ENCODE assay signal across 8 cellular contexts in genomic region chr7:139133335-139134139, GRCh38. TPM values are rescaled to one million over a fixed set of nuclear protein-coding genes. Genes with fewer than 3 reads are reported as not detected.
DNase-seq lines count a peak whose midpoint lies in the region; ATAC-seq, FAIRE-seq and TF ChIP-seq lines count a peak whose summit lies in the region.

No MANE protein-coding gene starts in this region.

- H3F3A ChIP-seq in smooth muscle cell (ENCODE audit: low read depth), result no peaks in the 10 kb centered on the region

- H3K9me3 Mint-ChIP-seq in WTC11, result no peaks in the 10 kb centered on the region

- no peaks in the 10 kb centered on the region for H4K20me1 ChIP-seq in smooth muscle cell (ENCODE audit: low read depth)

- peak overlapping the region; percentile 96 for H2AFZ ChIP-seq in smooth muscle cell (ENCODE audit: low read depth)

- no peaks in the 10 kb centered on the region for H3K36me3 Mint-ChIP-seq in WTC11

- peak overlapping the region; percentile 81 for H3K4me3 Mint-ChIP-seq in WTC11

- H3K9ac ChIP-seq in smooth muscle cell (ENCODE audit: low read depth), result peak overlapping the region; percentile 43

- H3K36me3 ChIP-seq in bronchial epithelial cell (ENCODE audit: control insufficient read depth, insufficient read depth, low read length) (no peaks in the 10 kb centered on the region), smooth muscle cell (ENCODE audit: low read depth) (no peaks in the 10 kb centered on the region)

- H3K4me3 ChIP-seq in AG04450 (ENCODE audit: low read depth, low read length) (peak overlapping the region; percentile 78), bronchial epithelial cell (ENCODE audit: low read depth, low read length) (peak overlapping the region; percentile 54), smooth muscle cell (peak overlapping the region; percentile 56)

- CTCF ChIA-PET in AG04450 (lab: Charles Lee), result interaction anchor here (0.9 to 1.4 kb wide), 4 partner anchors 18 to 247 kb away, joined by 3 to 4 read pairs (median 3); no protein-coding TSS in a partner anchor
- CTCF ChIA-PET in WTC11 (lab: Charles Lee), result interaction anchor here (0.6 to 2.2 kb wide), 4 partner anchors 58 to 301 kb away, joined by 3 to 10 read pairs (median 7); partner anchors contain the start of gene UBN2

- POLR2A ChIA-PET in AG04450 (lab: Yijun Ruan, JAX) (interaction anchor here (0.6 to 1.0 kb wide), 4 partner anchors 97 to 291 kb away, joined by 3 to 5 read pairs (median 3); partner anchors contain the start of gene UBN2), WTC11 (lab: Charles Lee) (interaction anchor here (1.7 to 1.9 kb wide), 2 partner anchors 97 to 226 kb away, joined by 5 read pairs; partner anchors contain the start of genes LUC7L2 and UBN2)

- H3K27me3 ChIP-seq in AG04450 (ENCODE audit: control insufficient read depth, insufficient read depth, low read length) (peaks cover under 1% of the 10 kb centered on the region), bronchial epithelial cell (ENCODE audit: control insufficient read depth, insufficient read depth, low read length) (no peaks in the 10 kb centered on the region), smooth muscle cell (ENCODE audit: low read depth) (no peaks in the 10 kb centered on the region)

- peak overlapping the region; percentile 21 for H3K27ac ChIP-seq in AG04450 (ENCODE audit: low read depth, low read length)
- peak overlapping the region; percentile 42 for H3K27ac ChIP-seq in smooth muscle cell (ENCODE audit: low read depth)

- peaks cover 22% of the 10 kb centered on the region for H3K4me1 Mint-ChIP-seq in WTC11

- DNase-seq in AG04450 (ENCODE audit: low read depth, low spot score), result peak; percentile 63
- DNase-seq in NCI-H2196 treated with DMSO at 0.1 percent for 48 hours (lab: John Stamatoyannopoulos, UW; ENCODE audit: unreplicated experiment), result peak; percentile 58
- peak; percentile 85 for DNase-seq in WTC11 (ENCODE audit: low spot score)
- DNase-seq in bronchial epithelial cell (ENCODE audit: low read depth), result peak; percentile 73
- DNase-seq in inferior parietal cortex (ENCODE audit: extremely low spot score), result peak; percentile 94
- peak; percentile 47 for DNase-seq in smooth muscle cell (lab: John Stamatoyannopoulos, UW; ENCODE audit: unreplicated experiment)

- H3K27ac Mint-ChIP-seq in WTC11, result no peak overlapping the region

- WGBS in smooth muscle cell (ENCODE audit: low lambda C conversion rate), result 2% methylated on average over 36 of the region's 36 CpGs

- H3K9me3 ChIP-seq in AG04450 (ENCODE audit: control insufficient read depth, insufficient read depth, low read length) (no peaks in the 10 kb centered on the region), smooth muscle cell (replicated peaks; ENCODE audit: low read depth) (no peaks in the 10 kb centered on the region)

- H3K27me3 Mint-ChIP-seq in WTC11 (ENCODE audit: low read depth), result no peaks in the 10 kb centered on the region; the same call in 1 of the 2 replicates

- peaks cover 4% of the 10 kb centered on the region for H3K4me1 ChIP-seq in smooth muscle cell (ENCODE audit: low read depth)

- no peak for FAIRE-seq in bronchial epithelial cell (lab: Jason Lieb, UNC)

- no peaks in the 10 kb centered on the region for H3K79me2 ChIP-seq in smooth muscle cell (ENCODE audit: low read depth)

- TF ChIP-seq CTCF in AG04450 (IDR thresholded peaks at IDR 0.05; ENCODE audit: low read depth, low read length), result no peak
- TF ChIP-seq CTCF in WTC11 (IDR thresholded peaks at IDR 0.05), result no peak
- TF ChIP-seq CTCF in bronchial epithelial cell (IDR thresholded peaks at IDR 0.05; ENCODE audit: insufficient read depth, low read length, severe bottlenecking), result no peak
- TF ChIP-seq CTCF in smooth muscle cell (IDR thresholded peaks at IDR 0.05; ENCODE audit: borderline replicate concordance, insufficient read depth, poor library complexity, severe bottlenecking), result no peak

- ATAC-seq in GM18870 (IDR thresholded peaks at IDR 0.05; ENCODE audit: unreplicated experiment), result peak; percentile 96
- ATAC-seq in HG03103 (IDR thresholded peaks at IDR 0.05; ENCODE audit: low read depth, unreplicated experiment), result peak; percentile 94
- peak; percentile 97 for ATAC-seq in WTC11

- peak overlapping the region; percentile 81 for H3K4me2 ChIP-seq in smooth muscle cell

TF ChIP-seq in WTC11, 78 proteins besides CTCF, POLR2A, EP300 and RAD21 (continues in another document):
- TF ChIP-seq ZNF219 (CRISPR knock-in tag; IDR thresholded peaks at IDR 0.05; ENCODE audit: borderline replicate concordance) (no peak), TEAD4 (CRISPR knock-in tag; IDR thresholded peaks at IDR 0.05) (peak; percentile 65), SMAD4 (CRISPR knock-in tag; IDR thresholded peaks at IDR 0.05) (no peak), ZNF317 (CRISPR knock-in tag; IDR thresholded peaks at IDR 0.05; ENCODE audit: borderline replicate concordance, low read depth) (no peak), ETV6 (CRISPR knock-in tag; IDR thresholded peaks at IDR 0.05) (peak; percentile 88), TEAD1 (CRISPR knock-in tag; IDR thresholded peaks at IDR 0.05) (peak; percentile 78; the same call in 1 of the 2 replicates), PRRX2 (CRISPR knock-in tag; IDR thresholded peaks at IDR 0.05) (no peak), HMGA2 (CRISPR knock-in tag; IDR thresholded peaks at IDR 0.05) (0 out of 2 replicates have a peak, but pooled peaks have one; percentile 8), ZNF423 (CRISPR knock-in tag; IDR thresholded peaks at IDR 0.05) (no peak), ZNF121 (CRISPR knock-in tag; IDR thresholded peaks at IDR 0.05) (0 out of 2 replicates have a peak, but pooled peaks have one; percentile 9), FOXP1 (CRISPR knock-in tag; IDR thresholded peaks at IDR 0.05; ENCODE audit: borderline replicate concordance) (peak; percentile 62; the same call in 1 of the 2 replicates), CREM (CRISPR knock-in tag; IDR thresholded peaks at IDR 0.05) (peak; percentile 57; the same call in 1 of the 2 replicates), SP1 (CRISPR knock-in tag; conservative IDR thresholded peaks at IDR 0.05) (peak; percentile 82)
- TF ChIP-seq, protein P1, sequence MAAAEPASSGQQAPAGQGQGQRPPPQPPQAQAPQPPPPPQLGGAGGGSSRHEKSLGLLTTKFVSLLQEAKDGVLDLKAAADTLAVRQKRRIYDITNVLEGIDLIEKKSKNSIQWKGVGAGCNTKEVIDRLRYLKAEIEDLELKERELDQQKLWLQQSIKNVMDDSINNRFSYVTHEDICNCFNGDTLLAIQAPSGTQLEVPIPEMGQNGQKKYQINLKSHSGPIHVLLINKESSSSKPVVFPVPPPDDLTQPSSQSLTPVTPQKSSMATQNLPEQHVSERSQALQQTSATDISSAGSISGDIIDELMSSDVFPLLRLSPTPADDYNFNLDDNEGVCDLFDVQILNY (CRISPR knock-in tag; IDR thresholded peaks at IDR 0.05), result peak; percentile 48; the same call in 1 of the 2 replicates
- TF ChIP-seq, protein P2, sequence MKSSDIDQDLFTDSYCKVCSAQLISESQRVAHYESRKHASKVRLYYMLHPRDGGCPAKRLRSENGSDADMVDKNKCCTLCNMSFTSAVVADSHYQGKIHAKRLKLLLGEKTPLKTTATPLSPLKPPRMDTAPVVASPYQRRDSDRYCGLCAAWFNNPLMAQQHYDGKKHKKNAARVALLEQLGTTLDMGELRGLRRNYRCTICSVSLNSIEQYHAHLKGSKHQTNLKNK (CRISPR knock-in tag; IDR thresholded peaks at IDR 0.05), result no peak
- TF ChIP-seq, protein P3, sequence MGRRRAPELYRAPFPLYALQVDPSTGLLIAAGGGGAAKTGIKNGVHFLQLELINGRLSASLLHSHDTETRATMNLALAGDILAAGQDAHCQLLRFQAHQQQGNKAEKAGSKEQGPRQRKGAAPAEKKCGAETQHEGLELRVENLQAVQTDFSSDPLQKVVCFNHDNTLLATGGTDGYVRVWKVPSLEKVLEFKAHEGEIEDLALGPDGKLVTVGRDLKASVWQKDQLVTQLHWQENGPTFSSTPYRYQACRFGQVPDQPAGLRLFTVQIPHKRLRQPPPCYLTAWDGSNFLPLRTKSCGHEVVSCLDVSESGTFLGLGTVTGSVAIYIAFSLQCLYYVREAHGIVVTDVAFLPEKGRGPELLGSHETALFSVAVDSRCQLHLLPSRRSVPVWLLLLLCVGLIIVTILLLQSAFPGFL (CRISPR knock-in tag; IDR thresholded peaks at IDR 0.05; ENCODE audit: borderline replicate concordance), result no peak
- TF ChIP-seq, protein P4, sequence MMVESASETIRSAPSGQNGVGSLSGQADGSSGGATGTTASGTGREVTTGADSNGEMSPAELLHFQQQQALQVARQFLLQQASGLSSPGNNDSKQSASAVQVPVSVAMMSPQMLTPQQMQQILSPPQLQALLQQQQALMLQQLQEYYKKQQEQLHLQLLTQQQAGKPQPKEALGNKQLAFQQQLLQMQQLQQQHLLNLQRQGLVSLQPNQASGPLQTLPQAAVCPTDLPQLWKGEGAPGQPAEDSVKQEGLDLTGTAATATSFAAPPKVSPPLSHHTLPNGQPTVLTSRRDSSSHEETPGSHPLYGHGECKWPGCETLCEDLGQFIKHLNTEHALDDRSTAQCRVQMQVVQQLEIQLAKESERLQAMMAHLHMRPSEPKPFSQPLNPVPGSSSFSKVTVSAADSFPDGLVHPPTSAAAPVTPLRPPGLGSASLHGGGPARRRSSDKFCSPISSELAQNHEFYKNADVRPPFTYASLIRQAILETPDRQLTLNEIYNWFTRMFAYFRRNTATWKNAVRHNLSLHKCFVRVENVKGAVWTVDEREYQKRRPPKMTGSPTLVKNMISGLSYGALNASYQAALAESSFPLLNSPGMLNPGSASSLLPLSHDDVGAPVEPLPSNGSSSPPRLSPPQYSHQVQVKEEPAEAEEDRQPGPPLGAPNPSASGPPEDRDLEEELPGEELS (CRISPR knock-in tag; IDR thresholded peaks at IDR 0.05), result peak; percentile 42; the same call in 1 of the 2 replicates
- TF ChIP-seq, protein P5, sequence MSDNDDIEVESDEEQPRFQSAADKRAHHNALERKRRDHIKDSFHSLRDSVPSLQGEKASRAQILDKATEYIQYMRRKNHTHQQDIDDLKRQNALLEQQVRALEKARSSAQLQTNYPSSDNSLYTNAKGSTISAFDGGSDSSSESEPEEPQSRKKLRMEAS (CRISPR knock-in tag; IDR thresholded peaks at IDR 0.05), result peak; percentile 87

RNA-seq across cellular contexts. Expression of gene ZC3HAV1, which starts 24.0 kb away (rescaled TPM):
- polyA plus RNA-seq in AG04450 (2011; rRNA removed) (21.7 and 25.3 TPM in 2 replicates), smooth muscle cell (4.7 and 8.3 TPM in 2 replicates)
- polyA minus RNA-seq in AG04450 (2011; rRNA and poly(A)+ RNA removed), result 39.5 and 44.8 TPM in 2 replicates
- total RNA-seq in WTC11 (2021) (31.9 to 38.0 TPM (median 34.0 TPM) in 3 replicates), bronchial epithelial cell (10.6 and 11.3 TPM in 2 replicates), smooth muscle cell (8.5 and 12.1 TPM in 2 replicates)

Comparison
In these comparisons a context has a peak if more than half of its experiments do, and no peak if none do; other contexts are left out.
1. Peak in every context shown above with its lines: DNase-seq, ATAC-seq, H3K4me3 ChIP-seq and H3K27ac ChIP-seq.